Comparison of ENCODE assay signal across 9 cellular contexts in the genomic region with DNA sequence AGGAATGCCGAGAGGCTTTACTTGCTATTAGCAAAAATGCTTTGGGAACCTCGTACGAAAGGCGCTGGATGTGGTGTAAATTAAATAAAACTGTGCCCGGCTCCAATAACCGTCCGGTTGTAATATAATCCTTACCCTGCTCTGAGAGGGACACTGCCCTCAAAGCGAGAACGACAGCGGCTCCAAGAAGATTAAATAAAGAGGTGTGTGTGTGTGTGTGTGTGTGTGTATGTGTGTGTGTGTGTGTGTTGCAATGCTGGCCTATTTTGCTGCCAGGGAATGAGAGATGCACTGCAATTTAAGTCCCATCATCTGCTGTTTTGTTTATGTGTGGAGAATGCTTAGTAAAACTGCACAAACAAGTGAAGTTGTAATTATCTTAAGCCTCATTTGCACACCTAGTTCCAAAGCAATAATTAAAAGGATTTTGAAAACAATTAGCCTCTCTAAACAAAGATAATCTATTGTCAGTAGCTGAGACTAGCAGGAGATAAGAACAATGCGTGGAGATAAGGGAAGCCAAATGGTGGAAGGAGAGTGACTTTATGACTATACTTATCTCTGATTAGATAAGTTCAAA. TPM values are rescaled to one million over a fixed set of nuclear protein-coding genes. Genes with fewer than 3 reads are reported as not detected.
DNase-seq lines count a peak whose midpoint lies in the region; ATAC-seq and TF ChIP-seq lines count a peak whose summit lies in the region.
"Had no signal": no experiment of that assay in that cellular context is flagged by ENCODE, and none has a peak within 500 bp of the region (broad histone marks: within the 10 kb centered on the region; RNA-seq: fewer than 3 reads in every experiment).

No MANE protein-coding gene starts in this region.

- no peak for ATAC-seq in HG03460 (IDR thresholded peaks at IDR 0.05; ENCODE audit: unreplicated experiment)
- ATAC-seq in GM21526 (IDR thresholded peaks at IDR 0.05; ENCODE audit: low FRiP score, unreplicated experiment) = no peak
- ATAC-seq in naive thymus-derived CD8-positive, alpha-beta T cell = no peak
- ATAC-seq in HG03354 (IDR thresholded peaks at IDR 0.05; ENCODE audit: poor library complexity, severe bottlenecking, unreplicated experiment) = no peak

- DNase-seq in DMS79 treated with DMSO at 0.1 percent for 48 hours (lab: John Stamatoyannopoulos, UW) (peak; percentile 99), NCI-H146 treated with DMSO at 0.1 percent for 48 hours (lab: John Stamatoyannopoulos, UW; ENCODE audit: unreplicated experiment) (peak; percentile 27), astrocyte of the spinal cord (ENCODE audit: low read depth, low spot score) (no peak), neural crest cell (ENCODE audit: low read depth, low spot score) (no peak)
- DNase-seq in naive thymus-derived CD8-positive, alpha-beta T cell = no peak
- DNase-seq: activated naive CD4-positive, alpha-beta T cell treated with anti-CD3 and anti-CD28 coated beads for 36 hours had no signal

- H3K4me3 Mint-ChIP-seq in neural crest cell = peak overlapping the region; percentile 82
- H3K4me3 Mint-ChIP-seq in naive thymus-derived CD8-positive, alpha-beta T cell = peak overlapping the region in 5 of 10 donors; percentile 54 to 67 (median 58)

- in situ Hi-C loops in astrocyte of the spinal cord (cut with HindIII; ENCODE audit: low sequenced_read_pairs) = no loop called here

- peaks cover 36% of the 10 kb centered on the region for H3K4me1 Mint-ChIP-seq in neural crest cell
- peaks cover 21 to 84% (median 67%) of the 10 kb centered on the region in 4 donors for H3K4me1 Mint-ChIP-seq in naive thymus-derived CD8-positive, alpha-beta T cell

- POLR2A ChIA-PET in naive thymus-derived CD8-positive, alpha-beta T cell (lab: Charles Lee) = no interaction called here

- H3K27ac Mint-ChIP-seq in neural crest cell (ENCODE audit: unreplicated experiment) = no peak overlapping the region
- H3K27ac Mint-ChIP-seq in naive thymus-derived CD8-positive, alpha-beta T cell = no peak overlapping the region
- H3K27ac Mint-ChIP-seq: activated naive CD4-positive, alpha-beta T cell treated with anti-CD3 and anti-CD28 coated beads for 36 hours had no signal

- no peak for TF ChIP-seq CTCF in astrocyte of the spinal cord (IDR thresholded peaks at IDR 0.05; ENCODE audit: low read depth, low read length)
- no peak for TF ChIP-seq CTCF in neural crest cell (conservative IDR thresholded peaks at IDR 0.05)

- H3K27me3 Mint-ChIP-seq in neural crest cell (ENCODE audit: low read depth) = peaks cover 100% of the 10 kb centered on the region
- H3K27me3 Mint-ChIP-seq in naive thymus-derived CD8-positive, alpha-beta T cell = peaks cover 50 to 96% (median 77%) of the 10 kb centered on the region in 5 donors

- no peaks in the 10 kb centered on the region for H3K36me3 Mint-ChIP-seq in neural crest cell (ENCODE audit: low read depth)
- peaks cover 0 to 6% (median 0%) of the 10 kb centered on the region in 3 donors for H3K36me3 Mint-ChIP-seq in naive thymus-derived CD8-positive, alpha-beta T cell

- peak overlapping the region; percentile 66 for H3K4me3 ChIP-seq in astrocyte of the spinal cord (ENCODE audit: low read depth, low read length)

- no peaks in the 10 kb centered on the region for H3K9me3 Mint-ChIP-seq in neural crest cell
- H3K9me3 Mint-ChIP-seq in naive thymus-derived CD8-positive, alpha-beta T cell = no peaks in the 10 kb centered on the region
- H3K9me3 Mint-ChIP-seq: activated naive CD4-positive, alpha-beta T cell treated with anti-CD3 and anti-CD28 coated beads for 36 hours had no signal

RNA-seq across cellular contexts. Expression of a gene that starts 1.2 kb away (rescaled TPM):
- 0.44 and 0.48 TPM in 2 replicates for total RNA-seq in neural crest cell
- not detected for total RNA-seq in naive thymus-derived CD8-positive, alpha-beta T cell
- polyA plus RNA-seq in naive thymus-derived CD8-positive, alpha-beta T cell = not detected
- total RNA-seq: activated naive CD4-positive, alpha-beta T cell treated with anti-CD3 and anti-CD28 coated beads for 36 hours had no signal

Comparison
In these comparisons a context has a peak if more than half of its experiments do, and no peak if none do; other contexts are left out.
1. DNase-seq: peak in DMS79 treated with DMSO at 0.1 percent for 48 hours (single experiment) and NCI-H146 treated with DMSO at 0.1 percent for 48 hours (single experiment); none in astrocyte of the spinal cord (single experiment), neural crest cell (single experiment) and naive thymus-derived CD8-positive, alpha-beta T cell (0 of 10).